In genomic region chr3:51371943-51372557, GRCh38 we compare ENCODE assay signal across 8 cellular contexts. TPM values are rescaled to one million over a fixed set of nuclear protein-coding genes. Genes with fewer than 3 reads are reported as not detected.
A peak's percentile ranks its signal among the peaks of the same experiment; 100 is the strongest.
DNase-seq lines count a peak whose midpoint lies in the region; ATAC-seq and TF ChIP-seq lines count a peak whose summit lies in the region.

No MANE protein-coding gene starts in this region.

- H3K9me3 Mint-ChIP-seq in Calu3 (ENCODE audit: low read depth, unreplicated experiment), result no peaks in the 10 kb centered on the region

- no peaks in the 10 kb centered on the region for H3K4me1 Mint-ChIP-seq in Calu3 (ENCODE audit: low read depth, unreplicated experiment)

- no peak for TF ChIP-seq POLR2A in HCT116 (IDR thresholded peaks at IDR 0.05; ENCODE audit: borderline replicate concordance, extremely low read depth, insufficient read depth, insufficient read length)

- intact Hi-C loops in Calu3 (cut with micrococcal nuclease; ENCODE audit: unreplicated experiment), result loop anchor here (1.0 to 2.0 kb wide), 4 partner anchors 103 to 756 kb away; no protein-coding TSS in a partner anchor
- intact Hi-C loops in HCT116 (cut with micrococcal nuclease), result loop anchor here (1.0 to 5.0 kb wide), 5 partner anchors 100 to 756 kb away; no protein-coding TSS in a partner anchor

- H3K4me3 Mint-ChIP-seq in Calu3 (ENCODE audit: low read depth, unreplicated experiment), result no peak overlapping the region

- H2AFZ ChIP-seq in HCT116 (ENCODE audit: low read depth, low read length, poor library complexity, severe bottlenecking) (no peak overlapping the region), hepatocyte (no peak overlapping the region), smooth muscle cell (ENCODE audit: low read depth) (no peak overlapping the region)

- no peaks in the 10 kb centered on the region for H3K36me3 Mint-ChIP-seq in Calu3 (ENCODE audit: insufficient read depth, unreplicated experiment)

- peak; percentile 92 for TF ChIP-seq RAD21 in HCT116 (IDR thresholded peaks at IDR 0.05; ENCODE audit: low read depth)

- TF ChIP-seq CTCF in Calu3 (IDR thresholded peaks at IDR 0.05; ENCODE audit: unreplicated experiment) (no peak), HCT116 (IDR thresholded peaks at IDR 0.05 in 2 of 3, conservative IDR thresholded peaks at IDR 0.05 in 1 of 3; ENCODE audit: borderline replicate concordance in 1 of 3, insufficient read depth in 1 of 3, low read depth in 2 of 3, low read length in 2 of 3) (peak; percentile 70 to 88 (median 78)), hepatocyte (IDR thresholded peaks at IDR 0.05; ENCODE audit: poor library complexity) (peak; percentile 89), smooth muscle cell (IDR thresholded peaks at IDR 0.05; ENCODE audit: borderline replicate concordance, insufficient read depth, poor library complexity, severe bottlenecking) (peak; percentile 82)

- H3F3A ChIP-seq in smooth muscle cell (ENCODE audit: low read depth), result no peaks in the 10 kb centered on the region

- H4K20me1 ChIP-seq in HCT116 (ENCODE audit: insufficient read depth), result no peaks in the 10 kb centered on the region
- no peaks in the 10 kb centered on the region for H4K20me1 ChIP-seq in hepatocyte (ENCODE audit: insufficient read depth, poor library complexity, severe bottlenecking)
- H4K20me1 ChIP-seq in smooth muscle cell (ENCODE audit: low read depth), result no peaks in the 10 kb centered on the region

- DNase-seq in Calu3 (peak; percentile 71), HCT116 (ENCODE audit: low read depth, low spot score) (peak; percentile 51), RKO (ENCODE audit: low spot score) (peak; percentile 69), astrocyte of the hippocampus (ENCODE audit: low read depth, low spot score) (peak; percentile 85), hepatocyte (ENCODE audit: low spot score) (peak; percentile 88), smooth muscle cell (lab: John Stamatoyannopoulos, UW; ENCODE audit: unreplicated experiment) (no peak)

- H3K9me3 ChIP-seq in HCT116 (ENCODE audit: control insufficient read depth in 1 of 2, insufficient read depth in 1 of 2, low read depth in 1 of 2, low read length in 2 of 2) (no peaks in the 10 kb centered on the region), hepatocyte (ENCODE audit: low read depth) (no peaks in the 10 kb centered on the region), smooth muscle cell (replicated peaks; ENCODE audit: low read depth) (no peaks in the 10 kb centered on the region)

- CTCF ChIA-PET in Calu3 (lab: Charles Lee) (interaction anchor here (0.6 to 2.2 kb wide), 7 partner anchors 12 to 756 kb away, joined by 3 to 36 read pairs (median 4); no protein-coding TSS in a partner anchor), HCT116 (lab: Charles Lee) (interaction anchor here (0.6 to 4.7 kb wide), 16 partner anchors 11 to 756 kb away, joined by 3 to 46 read pairs (median 4); partner anchors contain the start of genes DOCK3, MANF and MAPKAPK3)

- BruUV-seq in Calu3 (replicated peaks; lab: Mats Ljungman, UMichigan) (no TSS peak), HCT116 (replicated peaks; lab: Mats Ljungman, UMichigan) (no TSS peak)

- H3K79me2 ChIP-seq in HCT116 (ENCODE audit: insufficient read depth, low read length) (no peaks in the 10 kb centered on the region), hepatocyte (no peaks in the 10 kb centered on the region), smooth muscle cell (ENCODE audit: low read depth) (no peaks in the 10 kb centered on the region)

- peaks cover 83% of the 10 kb centered on the region for H3K27me3 Mint-ChIP-seq in Calu3 (ENCODE audit: unreplicated experiment)

- H3K4me3 ChIP-seq in HCT116 (replicated peaks in 1 of 2; ENCODE audit: low read depth in 1 of 2, low read length in 2 of 2) (no peak overlapping the region), hepatocyte (no peak overlapping the region), smooth muscle cell (no peak overlapping the region)

- POLR2A ChIA-PET in HCT116 (lab: Charles Lee), result interaction anchor here (0.8 kb wide), 1 partner anchor 756 kb away, joined by 4 read pairs; no protein-coding TSS in a partner anchor

- no peaks in the 10 kb centered on the region for H3K9me2 ChIP-seq in HCT116 (ENCODE audit: insufficient read depth)
- H3K9me2 ChIP-seq in hepatocyte (replicated peaks; ENCODE audit: insufficient read depth), result no peaks in the 10 kb centered on the region

- WGBS in hepatocyte (ENCODE audit: low lambda C conversion rate, missing lambda C conversion rate), result 36% methylated on average over 4 of the region's 4 CpGs
- WGBS in smooth muscle cell (ENCODE audit: low lambda C conversion rate), result 45% methylated on average over 4 of the region's 4 CpGs

- no peaks in the 10 kb centered on the region for H3K4me1 ChIP-seq in HCT116 (ENCODE audit: control insufficient read depth in 1 of 2, insufficient read depth in 2 of 2, low read length in 2 of 2)
- no peaks in the 10 kb centered on the region for H3K4me1 ChIP-seq in hepatocyte (ENCODE audit: insufficient read depth)
- no peaks in the 10 kb centered on the region for H3K4me1 ChIP-seq in smooth muscle cell (ENCODE audit: low read depth)

- H3K27me3 ChIP-seq in HCT116 (ENCODE audit: insufficient read depth, low read length) (no peaks in the 10 kb centered on the region), hepatocyte (no peaks in the 10 kb centered on the region), smooth muscle cell (ENCODE audit: low read depth) (no peaks in the 10 kb centered on the region)

- H3K4me2 ChIP-seq in HCT116 (ENCODE audit: low read length) (no peak overlapping the region), hepatocyte (no peak overlapping the region), smooth muscle cell (no peak overlapping the region)

- H3K27ac ChIP-seq in HCT116 (ENCODE audit: low read depth, low read length), result no peak overlapping the region
- H3K27ac ChIP-seq in hepatocyte, result no peak overlapping the region
- no peak overlapping the region for H3K27ac ChIP-seq in smooth muscle cell (ENCODE audit: low read depth)

- RAD21 ChIA-PET in HCT116 (lab: Charles Lee; ENCODE audit: low non-redundant PET in 1 of 2, low total read pairs in 2 of 2, uncharacterized antibody in 2 of 2, unreplicated experiment in 2 of 2), result interaction anchor here (0.6 to 1.8 kb wide), 6 partner anchors 75 to 756 kb away, joined by 3 to 7 read pairs (median 5); no protein-coding TSS in a partner anchor

- no peak overlapping the region for H3K27ac Mint-ChIP-seq in Calu3 (ENCODE audit: unreplicated experiment)

- H3K36me3 ChIP-seq in HCT116 (ENCODE audit: control insufficient read depth in 1 of 2, insufficient read depth in 2 of 2, low read length in 2 of 2) (no peaks in the 10 kb centered on the region), hepatocyte (replicated peaks; ENCODE audit: insufficient read depth, low read depth) (no peaks in the 10 kb centered on the region), smooth muscle cell (ENCODE audit: low read depth) (no peaks in the 10 kb centered on the region)

- H3K9ac ChIP-seq in HCT116 (ENCODE audit: low read length), result no peak overlapping the region
- no peak overlapping the region for H3K9ac ChIP-seq in smooth muscle cell (ENCODE audit: low read depth)

- ATAC-seq in HCT116 (peak; percentile 87), GM21825 (IDR thresholded peaks at IDR 0.05; ENCODE audit: unreplicated experiment) (no peak), GM21381 (IDR thresholded peaks at IDR 0.05; ENCODE audit: unreplicated experiment) (no peak)

TF ChIP-seq in HCT116, 20 proteins besides CTCF, POLR2A, EP300 and RAD21:
- no peak for TF ChIP-seq ELF1 (IDR thresholded peaks at IDR 0.05; ENCODE audit: borderline replicate concordance, low read depth)
- TF ChIP-seq JUND (IDR thresholded peaks at IDR 0.05), result no peak
- no peak for TF ChIP-seq ZBTB33 (IDR thresholded peaks at IDR 0.05; ENCODE audit: extremely low read depth, insufficient replicate concordance, low read length)
- no peak for TF ChIP-seq SP1 (IDR thresholded peaks at IDR 0.05; ENCODE audit: low read depth)
- no peak for TF ChIP-seq FOSL1 (IDR thresholded peaks at IDR 0.05; ENCODE audit: low read depth)
- no peak for TF ChIP-seq TCF7L2 (IDR thresholded peaks at IDR 0.05; ENCODE audit: borderline replicate concordance, extremely low read depth, insufficient read depth, insufficient read length)
- TF ChIP-seq ZNF274 (IDR thresholded peaks at IDR 0.05; ENCODE audit: low read depth, low read length), result no peak
- TF ChIP-seq YY1 (IDR thresholded peaks at IDR 0.05; ENCODE audit: extremely low read depth, insufficient replicate concordance, low read depth, low read length), result no peak
- no peak for TF ChIP-seq EZH2 (IDR thresholded peaks at IDR 0.05)
- TF ChIP-seq CBX3 (IDR thresholded peaks at IDR 0.05; ENCODE audit: low read depth), result no peak

RNA-seq across cellular contexts. Expression of gene MANF, which starts 13.0 kb away (rescaled TPM):
- total RNA-seq in Calu3 (2022) (140 and 176 TPM in 2 replicates), HCT116 (2021; ENCODE audit: unreplicated experiment) (132 TPM), hepatocyte (173 and 178 TPM in 2 replicates), smooth muscle cell (137 and 191 TPM in 2 replicates)
- polyA plus RNA-seq in HCT116 (2012), result 95.1 and 99.2 TPM in 2 replicates
- polyA plus RNA-seq in hepatocyte (224 and 225 TPM in 2 replicates), smooth muscle cell (135 and 140 TPM in 2 replicates)

RNA-seq across cellular contexts. Expression of gene RBM15B, which starts 19.0 kb away (rescaled TPM):
- total RNA-seq in Calu3 (2022), result 40.6 and 43.8 TPM in 2 replicates
- total RNA-seq in HCT116 (2021; ENCODE audit: unreplicated experiment), result 24.1 TPM
- 15.6 and 15.8 TPM in 2 replicates for polyA plus RNA-seq in HCT116 (2012)
- 28.6 and 31.0 TPM in 2 replicates for total RNA-seq in hepatocyte
- polyA plus RNA-seq in hepatocyte, result 30.6 and 33.3 TPM in 2 replicates
- 18.9 and 21.7 TPM in 2 replicates for total RNA-seq in smooth muscle cell
- polyA plus RNA-seq in smooth muscle cell, result 32.3 and 38.0 TPM in 2 replicates
